In genomic region chr12:56118688-56119045, GRCh38 we compare ENCODE assay signal across 1 cellular context.
TF ChIP-seq lines count a peak whose summit lies in the region.

No MANE protein-coding gene starts in this region.

TF ChIP-seq in K562, 482 proteins besides CTCF, POLR2A, EP300 and RAD21:
- TF ChIP-seq HDGF (IDR thresholded peaks at IDR 0.05) = 0 out of 2 replicates have a peak, but pooled peaks have one; percentile 66
- no peak for TF ChIP-seq DEAF1 (CRISPR knock-in tag; IDR thresholded peaks at IDR 0.05)
- no peak for TF ChIP-seq MCM5 (IDR thresholded peaks at IDR 0.05; ENCODE audit: low read depth)
- TF ChIP-seq NR2C2 (CRISPR knock-in tag; IDR thresholded peaks at IDR 0.05) = no peak
- TF ChIP-seq NR2C2 (tag; IDR thresholded peaks at IDR 0.05) = no peak
- TF ChIP-seq TAF1 (IDR thresholded peaks at IDR 0.05; ENCODE audit: control insufficient read depth, extremely low read depth, insufficient read depth, low read length, severe bottlenecking) = no peak
- TF ChIP-seq ESRRA (IDR thresholded peaks at IDR 0.05; ENCODE audit: borderline replicate concordance, low read depth) = no peak
- no peak for TF ChIP-seq ARID3B (CRISPR knock-in tag; IDR thresholded peaks at IDR 0.05; ENCODE audit: borderline replicate concordance)
- TF ChIP-seq ZBTB7A (IDR thresholded peaks at IDR 0.05; ENCODE audit: borderline replicate concordance, control insufficient read depth, low read depth, low read length) = no peak
- no peak for TF ChIP-seq ZNF780A (CRISPR knock-in tag; IDR thresholded peaks at IDR 0.05)
- no peak for TF ChIP-seq ATF1 (CRISPR knock-in tag; IDR thresholded peaks at IDR 0.05)
- peak; percentile 76; the same call in 1 of the 2 replicates for TF ChIP-seq ATF1 (tag; IDR thresholded peaks at IDR 0.05)
- TF ChIP-seq XRCC3 (IDR thresholded peaks at IDR 0.05) = no peak
- no peak for TF ChIP-seq RB1 (IDR thresholded peaks at IDR 0.05; ENCODE audit: low read depth)
- peak; percentile 3 for TF ChIP-seq SAP30 (IDR thresholded peaks at IDR 0.05; ENCODE audit: borderline replicate concordance, insufficient read depth, low read depth, low read length, poor library complexity, severe bottlenecking)
- no peak for TF ChIP-seq ARNT (IDR thresholded peaks at IDR 0.05)
- no peak for TF ChIP-seq ZSCAN29 (IDR thresholded peaks at IDR 0.05)
- TF ChIP-seq PHF20 (IDR thresholded peaks at IDR 0.05; ENCODE audit: partially characterized antibody) = no peak
- no peak for TF ChIP-seq MTF1 (CRISPR knock-in tag; IDR thresholded peaks at IDR 0.05; ENCODE audit: borderline replicate concordance)
- no peak for TF ChIP-seq SPI1 (IDR thresholded peaks at IDR 0.05; ENCODE audit: borderline replicate concordance, low read depth, low read length)
- no peak for TF ChIP-seq CTBP1 (IDR thresholded peaks at IDR 0.05; ENCODE audit: borderline replicate concordance)
- TF ChIP-seq DIDO1 (tag; IDR thresholded peaks at IDR 0.05; ENCODE audit: low read depth) = no peak
- no peak for TF ChIP-seq NBN (IDR thresholded peaks at IDR 0.05; ENCODE audit: low read depth)
- no peak for TF ChIP-seq HMG20B (CRISPR knock-in tag; IDR thresholded peaks at IDR 0.05)
- no peak for TF ChIP-seq CBX8 (IDR thresholded peaks at IDR 0.05; ENCODE audit: borderline replicate concordance, extremely low read depth, low read depth, low read length, poor library complexity, severe bottlenecking)
- TF ChIP-seq ZNF282 (CRISPR knock-in tag; IDR thresholded peaks at IDR 0.05) = 0 out of 2 replicates have a peak, but pooled peaks have one; percentile 69
- TF ChIP-seq GTF2E2 (tag; IDR thresholded peaks at IDR 0.05) = no peak
- no peak for TF ChIP-seq HEY1 (CRISPR knock-in tag; IDR thresholded peaks at IDR 0.05; ENCODE audit: borderline replicate concordance)
- TF ChIP-seq PRPF4 (IDR thresholded peaks at IDR 0.05; ENCODE audit: insufficient read depth, low read depth, low read length, poor library complexity, severe bottlenecking) = no peak
- TF ChIP-seq SNRNP70 (optimal IDR thresholded peaks at IDR 0.05; ENCODE audit: low read depth, low read length) = no peak
- TF ChIP-seq ZNF512 (tag; IDR thresholded peaks at IDR 0.05) = no peak
- no peak for TF ChIP-seq ZNF436 (CRISPR knock-in tag; IDR thresholded peaks at IDR 0.05)
- TF ChIP-seq RBM25 (IDR thresholded peaks at IDR 0.05; ENCODE audit: low read depth, low read length, severe bottlenecking) = no peak
- TF ChIP-seq SMARCC2 (IDR thresholded peaks at IDR 0.05; ENCODE audit: low read depth) = no peak
- no peak for TF ChIP-seq HOMEZ (CRISPR knock-in tag; IDR thresholded peaks at IDR 0.05)
TF ChIP-seq in K562: peak in this region for 4.
